In the genomic region with DNA sequence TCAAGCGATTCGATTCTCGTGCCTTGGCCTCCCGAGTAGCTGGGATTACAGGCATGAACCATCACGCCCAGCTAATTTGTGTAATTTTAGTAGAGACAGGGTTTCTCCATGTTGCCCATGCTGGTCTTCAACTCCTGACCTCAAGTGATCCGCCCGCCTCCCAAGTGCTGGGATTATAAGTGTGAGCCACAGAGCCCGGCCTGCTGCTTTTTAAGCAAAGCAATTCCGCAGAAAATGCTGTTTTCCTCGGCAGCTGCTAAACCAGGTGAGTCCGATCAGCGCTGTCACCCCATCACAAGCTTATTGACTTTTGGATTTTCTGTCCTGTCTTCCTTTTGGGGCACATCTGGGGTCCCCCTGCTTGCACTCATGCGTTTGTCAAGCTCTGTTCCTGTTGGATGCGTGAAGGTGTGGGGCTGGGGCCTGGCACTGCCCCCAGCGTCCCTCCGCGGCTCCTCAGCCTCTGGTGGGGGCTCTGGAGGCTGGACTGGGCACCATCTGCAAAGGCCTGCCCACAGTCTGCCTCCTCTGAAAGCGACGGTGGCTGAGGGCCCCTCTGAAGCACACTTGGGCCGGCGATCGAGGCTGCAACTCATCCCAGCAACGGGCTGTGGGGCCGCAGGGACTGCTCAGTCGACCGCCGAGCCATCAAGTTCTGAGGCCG, we compare ENCODE assay signal across 23 cellular contexts. TPM values are rescaled to one million over a fixed set of nuclear protein-coding genes. Genes with fewer than 3 reads are reported as not detected.
DNase-seq lines count a peak whose midpoint lies in the region; ATAC-seq, FAIRE-seq and TF ChIP-seq lines count a peak whose summit lies in the region.
"Had no signal": no experiment of that assay in that cellular context is flagged by ENCODE, and none has a peak within 500 bp of the region (broad histone marks: within the 10 kb centered on the region; RNA-seq: fewer than 3 reads in every experiment).

No MANE protein-coding gene starts in this region.

- H3K27ac ChIP-seq in K562 (ENCODE audit: extremely low read depth, low read depth, low read length) (no peak overlapping the region), neuronal stem cell (replicated peaks; ENCODE audit: low read length) (no peak overlapping the region), aorta (ENCODE audit: low read depth in 1 of 2, low read length in 2 of 2) (no peak overlapping the region)
- H3K27ac ChIP-seq: KMS-11 had no signal

- intact Hi-C loops in Right ventricle myocardium superior (cut with DNase I): no loop called here
- intact Hi-C loops in left ventricle myocardium superior (cut with micrococcal nuclease): no loop called here
- intact Hi-C loops in K562 (cut with micrococcal nuclease): no loop called here
- intact Hi-C loops in aorta (cut with DNase I): no loop called here

- no peaks in the 10 kb centered on the region for H3K9me3 ChIP-seq in K562 (replicated peaks; ENCODE audit: control insufficient read depth, insufficient read depth, low read depth, low read length)
- no peaks in the 10 kb centered on the region for H3K9me3 ChIP-seq in neuronal stem cell (replicated peaks in 1 of 2; ENCODE audit: control insufficient read depth in 2 of 2, insufficient read depth in 1 of 2, low read depth in 1 of 2, low read length in 2 of 2)
- no peaks in the 10 kb centered on the region for H3K9me3 ChIP-seq in aorta (ENCODE audit: control insufficient read depth, low read length)
- H3K9me3 ChIP-seq: MG63 had no signal

- H3K9ac ChIP-seq in K562 (ENCODE audit: insufficient read depth in 1 of 2, low read depth in 2 of 2, low read length in 2 of 2) (peak overlapping the region in 1 of 2 experiments; percentile 52; a peak in 1 of 4 replicates), neuronal stem cell (ENCODE audit: low read depth, low read length, poor library complexity) (no peak overlapping the region)
- H3K9ac ChIP-seq: KMS-11 had no signal

- no peak for TF ChIP-seq POLR2A in K562 (conservative IDR thresholded peaks at IDR 0.05)

- H3K79me2 ChIP-seq in K562 (ENCODE audit: control insufficient read depth, insufficient read depth, low read length): no peaks in the 10 kb centered on the region

- TF ChIP-seq CTCF in K562 (IDR thresholded peaks at IDR 0.05 in 2 of 3, conservative IDR thresholded peaks at IDR 0.05 in 1 of 3; ENCODE audit: insufficient read depth in 2 of 3, low read depth in 1 of 3, low read length in 3 of 3): no peak

- no peaks in the 10 kb centered on the region for H3K36me3 ChIP-seq in K562 (ENCODE audit: control insufficient read depth, insufficient read depth, low read length)
- H3K36me3 ChIP-seq in neuronal stem cell (replicated peaks in 1 of 2; ENCODE audit: control insufficient read depth in 2 of 2, insufficient read depth in 2 of 2, low read length in 2 of 2): peaks cover 0 to 2% of the 10 kb centered on the region in 2 donors
- no peaks in the 10 kb centered on the region for H3K36me3 ChIP-seq in aorta (ENCODE audit: control insufficient read depth in 1 of 2, insufficient read depth in 2 of 2, low read length in 1 of 2)
- H3K36me3 ChIP-seq: MG63 had no signal

- H4K91ac ChIP-seq in neuronal stem cell (ENCODE audit: low read depth, low read length, poor library complexity): no peak overlapping the region

- H3K23ac ChIP-seq in neuronal stem cell (ENCODE audit: low read depth, low read length, poor library complexity): peak overlapping the region; percentile 89

- ATAC-seq in Right ventricle myocardium superior (ENCODE audit: poor library complexity) (no peak), left ventricle myocardium superior (no peak), K562 (no peak), aorta (ENCODE audit: low FRiP score) (no peak)
- ATAC-seq: effector memory CD8-positive, alpha-beta T cell had no signal

- POLR2A ChIA-PET in K562 (lab: Yijun Ruan, JAX): interaction anchor here (0.6 to 3.7 kb wide), 5 partner anchors 8 to 236 kb away, joined by 3 to 16 read pairs (median 6); no protein-coding TSS in a partner anchor

- no peak overlapping the region for H2BK120ac ChIP-seq in neuronal stem cell (ENCODE audit: low read depth, low read length)

- no peak overlapping the region for H3K4ac ChIP-seq in neuronal stem cell (ENCODE audit: low read length)

- no peak overlapping the region for H2BK12ac ChIP-seq in neuronal stem cell (ENCODE audit: low read length)

- no peaks in the 10 kb centered on the region for H3K9me1 ChIP-seq in K562 (ENCODE audit: control insufficient read depth, insufficient read depth, low read length)

- H2BK5ac ChIP-seq in neuronal stem cell (ENCODE audit: low read length): no peak overlapping the region

- WGBS in K562 (ENCODE audit: insufficient coverage, low coverage, missing lambda C conversion rate): 25% methylated on average over 28 of the region's 28 CpGs
- no CpG with 5 or more reads among the region's 28 CpGs for WGBS in neuronal stem cell (ENCODE audit: extremely low coverage in 2 of 2, insufficient read length in 2 of 2, insufficient replicate concordance in 1 of 2), 2 donors
- WGBS in aorta, 2 donors: 93% methylated on average over 28 of the region's 28 CpGs

- in situ Hi-C loops in K562 (cut with MboI): no loop called here

- no peak overlapping the region for H2BK15ac ChIP-seq in neuronal stem cell (ENCODE audit: low read length)

- H3K4me2 ChIP-seq in K562 (ENCODE audit: insufficient read depth, low read length): no peak overlapping the region
- no peak overlapping the region for H3K4me2 ChIP-seq in neuronal stem cell (ENCODE audit: insufficient read depth, low read length, poor library complexity, severe bottlenecking)
- H3K4me2 ChIP-seq: KMS-11 had no signal

- H3K79me1 ChIP-seq in neuronal stem cell (ENCODE audit: low read depth, low read length): peaks cover 8% of the 10 kb centered on the region

- CTCF ChIA-PET in K562 (lab: Yijun Ruan, JAX; ENCODE audit: low intra/inter-chr PET ratio): no interaction called here

- no peak overlapping the region for H3K14ac ChIP-seq in neuronal stem cell (ENCODE audit: low read length)

- H3K4me3 ChIP-seq in K562 (no peak overlapping the region), neuronal stem cell (ENCODE audit: low read length in 2 of 2) (no peak overlapping the region), aorta (ENCODE audit: low read length in 2 of 2) (no peak overlapping the region)
- H3K4me3 ChIP-seq: MG63 had no signal

- peaks cover 20% of the 10 kb centered on the region for H4K20me1 ChIP-seq in K562 (replicated peaks; ENCODE audit: control insufficient read depth, insufficient read depth, low read length)

- BruUV-seq in K562 (replicated peaks; lab: Mats Ljungman, UMichigan): no TSS peak

- no peak for TF ChIP-seq EP300 in K562 (IDR thresholded peaks at IDR 0.05; ENCODE audit: low read length)

- H3K27me3 ChIP-seq in K562 (ENCODE audit: control insufficient read depth in 2 of 2, insufficient read depth in 2 of 2, low read length in 2 of 2) (peaks cover 0 to 28% of the 10 kb centered on the region in 2 experiments; a peak in 2 of 5 replicates), neuronal stem cell (ENCODE audit: control insufficient read depth in 3 of 3, insufficient read depth in 3 of 3, low read depth in 1 of 3, low read length in 3 of 3) (no peaks in the 10 kb centered on the region), aorta (ENCODE audit: control insufficient read depth in 1 of 2, insufficient read depth in 2 of 2, low read length in 1 of 2) (no peaks in the 10 kb centered on the region)
- H3K27me3 ChIP-seq: MG63 had no signal

- peak overlapping the region; percentile 63 for H2AK5ac ChIP-seq in neuronal stem cell (ENCODE audit: low read depth, low read length)

- H3K18ac ChIP-seq in neuronal stem cell (ENCODE audit: low read length): no peak overlapping the region

- FAIRE-seq in K562 (lab: Jason Lieb, UNC): no peak
- FAIRE-seq: GM18507, GM19239, small intestine, urothelium cell line had no signal

- H4K8ac ChIP-seq in neuronal stem cell (ENCODE audit: low read depth, low read length): no peak overlapping the region

- no peak for TF ChIP-seq RAD21 in K562 (CRISPR knock-in tag; conservative IDR thresholded peaks at IDR 0.05 in 1 of 2, IDR thresholded peaks at IDR 0.05 in 1 of 2)

- H3K4me1 ChIP-seq in K562 (replicated peaks in 1 of 2; ENCODE audit: control insufficient read depth in 2 of 2, insufficient read depth in 2 of 2, low read length in 2 of 2) (peaks cover 0 to 51% of the 10 kb centered on the region in 2 experiments; a peak in 2 of 5 replicates), neuronal stem cell (ENCODE audit: control insufficient read depth in 2 of 2, insufficient read depth in 1 of 2, low read depth in 1 of 2, low read length in 2 of 2) (peaks cover 7 to 10% of the 10 kb centered on the region in 2 donors), aorta (ENCODE audit: control insufficient read depth in 1 of 2, insufficient read depth in 2 of 2, low read length in 2 of 2) (no peaks in the 10 kb centered on the region)

- H2AFZ ChIP-seq in K562 (ENCODE audit: low read depth, low read length) (no peak overlapping the region), neuronal stem cell (ENCODE audit: low read length) (no peak overlapping the region)

- peak; percentile 34 for DNase-seq in Right ventricle myocardium superior
- no peak for DNase-seq in left ventricle myocardium superior
- DNase-seq in K562 (ENCODE audit: extremely low read depth in 1 of 4, low spot score in 3 of 4): no peak
- DNase-seq in neuronal stem cell (ENCODE audit: low spot score): no peak
- peak; percentile 40 to 75 for DNase-seq in aorta
- no peak for DNase-seq in hippocampal formation (lab: John Stamatoyannopoulos, UW)
- DNase-seq in DMS53 treated with DMSO at 0.1 percent for 48 hours (lab: John Stamatoyannopoulos, UW; ENCODE audit: unreplicated experiment): no peak
- DNase-seq: activated CD4-positive, alpha-beta memory T cell treated with anti-CD3 and anti-CD28 coated beads, Interleukin-2, amount 10 ng/mL, durations not matched to agents 7 days and 5 days; activated CD4-positive, alpha-beta T cell treated with anti-CD3 and anti-CD28 coated beads for 1 hour; effector memory CD8-positive, alpha-beta T cell; MG63; NCI-H1105 treated with DMSO at 0.1 percent for 48 hours; NCI-H1930; NCI-H2227 treated with DMSO at 0.1 percent for 48 hours; NCI-H526; nucleus accumbens; SHP77; small intestine; stimulated activated naive CD4-positive, alpha-beta T cell treated with Interleukin-2 at 50 U/mL for 16 hours had no signal

RNA-seq across cellular contexts. Expression of a gene that starts 25.7 kb away (rescaled TPM):
- 16.1 TPM for total RNA-seq in Right ventricle myocardium superior
- 17.0 TPM for total RNA-seq in left ventricle myocardium superior
- total RNA-seq in K562 (2011; cell fraction: chromatin; rRNA removed; ENCODE audit: low replicate concordance): 10.0 and 38.4 TPM in 2 replicates
- 8.7 and 12.4 TPM in 2 replicates for total RNA-seq in K562 (2011; cell fraction: nucleolus; rRNA removed)
- total RNA-seq in K562 (2011; cell fraction: nucleoplasm; rRNA removed): 16.9 and 22.7 TPM in 2 replicates
- 29.7 and 31.2 TPM in 2 replicates for total RNA-seq in K562 (2014; rRNA removed)
- 34.9 and 42.3 TPM in 2 replicates for total RNA-seq in K562 (2014; rRNA removed; fragmentation: Illumina TruSeq; extraction: Trizol)
- 15.0 and 17.3 TPM in 2 replicates for total RNA-seq in K562 (2015; rRNA removed; fragmentation: Illumina TruSeq; extraction: Trizol)
- total RNA-seq in K562 (2021): 29.7 and 34.6 TPM in 2 replicates
- 30.9 and 31.2 TPM in 2 replicates for polyA plus RNA-seq in K562 (2011; rRNA removed)
- polyA plus RNA-seq in K562 (2011; cell fraction: cytosol; rRNA removed): 9.2 and 18.2 TPM in 2 replicates
- 11.6 and 23.1 TPM in 2 replicates for polyA plus RNA-seq in K562 (2011; cell fraction: nucleus; rRNA removed)
- 16.1 and 50.7 TPM in 2 replicates for polyA plus RNA-seq in K562 (2012)
- polyA plus RNA-seq in K562 (2014; fragmentation: Illumina TruSeq; extraction: Trizol): 28.8 and 30.1 TPM in 2 replicates
- polyA plus RNA-seq in K562 (2014; fragmentation: Nextera tagmentation; extraction: Ambion mirVana): 1 to 10 TPM; 9.5 to 9.8 TPM
- 30.2 and 33.0 TPM in 2 replicates for polyA plus RNA-seq in K562 (2014; rRNA removed)
- 31.5 and 41.1 TPM in 2 replicates for polyA minus RNA-seq in K562 (2011; rRNA and poly(A)+ RNA removed)
- 10.6 and 12.5 TPM in 2 replicates for polyA minus RNA-seq in K562 (2011; cell fraction: cytosol; rRNA and poly(A)+ RNA removed)
- 7.7 and 21.0 TPM in 2 replicates for polyA minus RNA-seq in K562 (2011; cell fraction: nucleus; rRNA and poly(A)+ RNA removed)
- polyA plus RNA-seq in neuronal stem cell (2013, experiment 1 of 2): 23.4 TPM
- 23.1 TPM for polyA plus RNA-seq in neuronal stem cell (2013, experiment 2 of 2)
- 10 to 100 TPM; 21.8 to 30.5 TPM for total RNA-seq in aorta
- 10 to 100 TPM in 1 of 2 donors, 1 to 10 TPM in 1; 8.6 to 32.2 TPM for polyA plus RNA-seq in aorta

Comparison
In these comparisons a context has a peak if more than half of its experiments do, and no peak if none do; other contexts are left out.
1. DNase-seq: peak in Right ventricle myocardium superior (single experiment) and aorta (2 of 2); none in left ventricle myocardium superior (single experiment), K562 (0 of 4), neuronal stem cell (single experiment), hippocampal formation (0 of 2) and DMS53 treated with DMSO at 0.1 percent for 48 hours (single experiment).